ENCODE assay signal across 8 cellular contexts in genomic region chr2:175414872-175415487, GRCh38.
DNase-seq lines count a peak whose midpoint lies in the region; ATAC-seq and TF ChIP-seq lines count a peak whose summit lies in the region.

No MANE protein-coding gene starts in this region.

- TF ChIP-seq CTCF in HFFc6 (IDR thresholded peaks at IDR 0.05): peak; percentile 80
- peak; percentile 29 to 48 (median 46) for TF ChIP-seq CTCF in breast epithelium (IDR thresholded peaks at IDR 0.05)
- peak; percentile 56 for TF ChIP-seq CTCF in upper lobe of right lung (IDR thresholded peaks at IDR 0.05)

- H3K27me3 Mint-ChIP-seq in HFFc6 (ENCODE audit: insufficient read depth): peaks cover 2% of the 10 kb centered on the region

- H3K27me3 ChIP-seq in breast epithelium: no peaks in the 10 kb centered on the region
- no peaks in the 10 kb centered on the region for H3K27me3 ChIP-seq in upper lobe of right lung

- no peak overlapping the region for H3K4me3 ChIP-seq in breast epithelium
- no peak overlapping the region for H3K4me3 ChIP-seq in upper lobe of right lung

- no peaks in the 10 kb centered on the region for H3K9me3 ChIP-seq in breast epithelium
- no peaks in the 10 kb centered on the region for H3K9me3 ChIP-seq in upper lobe of right lung

- H3K9me3 Mint-ChIP-seq in HFFc6: no peaks in the 10 kb centered on the region; the same call in 1 of the 2 replicates

- no peak for TF ChIP-seq POLR2A in breast epithelium (IDR thresholded peaks at IDR 0.05)

- H3K36me3 ChIP-seq in breast epithelium: no peaks in the 10 kb centered on the region
- H3K36me3 ChIP-seq in upper lobe of right lung: no peaks in the 10 kb centered on the region

- no peaks in the 10 kb centered on the region for H3K36me3 Mint-ChIP-seq in HFFc6 (ENCODE audit: low read depth)

- H3K27ac ChIP-seq in breast epithelium (no peak overlapping the region), upper lobe of right lung (no peak overlapping the region)

- H3K4me1 Mint-ChIP-seq in HFFc6 (ENCODE audit: low read depth): no peaks in the 10 kb centered on the region

- H3K4me3 Mint-ChIP-seq in HFFc6: no peak overlapping the region

- H3K4me1 ChIP-seq in breast epithelium: no peaks in the 10 kb centered on the region
- H3K4me1 ChIP-seq in upper lobe of right lung: no peaks in the 10 kb centered on the region

- peak; percentile 87 for ATAC-seq in upper lobe of right lung
- ATAC-seq in GM18520 (IDR thresholded peaks at IDR 0.05; ENCODE audit: unreplicated experiment): no peak

- no peak overlapping the region for H3K27ac Mint-ChIP-seq in HFFc6

- intact Hi-C loops in breast epithelium (cut with DNase I; ENCODE audit: low total_unique reads): no loop called here
- intact Hi-C loops in upper lobe of right lung (cut with DNase I): no loop called here

- DNase-seq in DMS79 treated with DMSO at 0.1 percent for 48 hours (lab: John Stamatoyannopoulos, UW): peak; percentile 23
- DNase-seq in HFFc6: peak; percentile 52
- DNase-seq in NCI-H774 (lab: John Stamatoyannopoulos, UW): peak; percentile 17
- peak in 1 of 2 donors; percentile 41 for DNase-seq in breast epithelium (ENCODE audit: low spot score in 2 of 2)
- DNase-seq in kidney tubule cell (ENCODE audit: low spot score): peak; percentile 64
- peak; percentile 61 for DNase-seq in upper lobe of right lung
- DNase-seq in activated CD8-positive, alpha-beta memory T cell treated with anti-CD3 and anti-CD28 coated beads for 24 hours: no peak
